In the genomic region with DNA sequence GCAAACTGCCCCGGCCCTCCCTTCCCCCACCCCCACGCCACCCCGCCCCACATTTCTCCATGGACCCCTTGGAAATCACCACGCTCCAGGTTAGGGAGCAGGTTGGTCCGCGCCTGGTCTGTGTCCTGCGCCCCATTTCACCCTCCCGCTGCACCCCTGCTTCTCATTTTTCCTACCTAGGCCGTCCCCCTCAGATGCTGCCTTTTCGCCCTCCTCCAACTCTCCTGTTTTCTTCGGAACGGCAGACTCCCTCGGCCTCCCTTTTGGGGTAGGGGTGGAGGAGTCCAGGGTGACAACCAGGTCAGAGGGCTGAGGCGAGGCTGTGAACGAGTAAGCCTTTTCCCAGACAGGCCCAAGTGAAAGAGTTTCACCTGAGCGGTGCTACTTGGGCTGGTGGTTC, we compare ENCODE assay signal across 9 cellular contexts. TPM values are rescaled to one million over a fixed set of nuclear protein-coding genes. Genes with fewer than 3 reads are reported as not detected.
DNase-seq lines count a peak whose midpoint lies in the region; ATAC-seq and TF ChIP-seq lines count a peak whose summit lies in the region.
"Had no signal": no experiment of that assay in that cellular context is flagged by ENCODE, and none has a peak within 500 bp of the region (broad histone marks: within the 10 kb centered on the region; RNA-seq: fewer than 3 reads in every experiment).

No MANE protein-coding gene starts in this region.

- no peak for TF ChIP-seq POLR2A in spleen (IDR thresholded peaks at IDR 0.05)
- no peak for TF ChIP-seq POLR2A in thyroid gland (IDR thresholded peaks at IDR 0.05)

- ATAC-seq in HG02884 (IDR thresholded peaks at IDR 0.05; ENCODE audit: unreplicated experiment) = no peak

- H3K9me3 Mint-ChIP-seq in activated CD4-positive, alpha-beta T cell treated with anti-CD3 and anti-CD28 coated beads, Interleukin-2, amount 10 ng/mL, durations not matched to agents 24 days and 14 days = no peaks in the 10 kb centered on the region
- H3K9me3 Mint-ChIP-seq in activated T-helper 2 cell treated with anti-CD3 and anti-CD28 coated beads, Interferon-gamma antibody, Interleukin-2, Interleukin-4, amounts not matched to agents 10 μg/mL and 5 μg/mL and 100 μg/mL, durations not matched to agents 14 hours and 24 hours and 36 hours = no peaks in the 10 kb centered on the region

- no peak for DNase-seq in activated CD4-positive, alpha-beta T cell treated with anti-CD3 and anti-CD28 coated beads, Interleukin-2, amount 10 ng/mL, durations not matched to agents 24 days and 14 days
- DNase-seq in activated CD4-positive, alpha-beta T cell treated with anti-CD3 and anti-CD28 coated beads for 48 hours = no peak
- DNase-seq in activated T-helper 2 cell treated with anti-CD3 and anti-CD28 coated beads, Interferon-gamma antibody, Interleukin-2, Interleukin-4, amounts not matched to agents 10 μg/mL and 5 μg/mL and 100 μg/mL, durations not matched to agents 14 hours and 24 hours and 36 hours (ENCODE audit: low spot score) = no peak
- DNase-seq in spleen = no peak
- no peak for DNase-seq in thyroid gland
- DNase-seq in SK-N-DZ (ENCODE audit: low spot score) = no peak
- DNase-seq: SW 1271 had no signal

- no peaks in the 10 kb centered on the region for H3K36me3 Mint-ChIP-seq in activated CD4-positive, alpha-beta T cell treated with anti-CD3 and anti-CD28 coated beads, Interleukin-2, amount 10 ng/mL, durations not matched to agents 24 days and 14 days (ENCODE audit: low read depth)
- no peaks in the 10 kb centered on the region for H3K36me3 Mint-ChIP-seq in activated T-helper 2 cell treated with anti-CD3 and anti-CD28 coated beads, Interferon-gamma antibody, Interleukin-2, Interleukin-4, amounts not matched to agents 10 μg/mL and 5 μg/mL and 100 μg/mL, durations not matched to agents 14 hours and 24 hours and 36 hours (ENCODE audit: low read depth)

- peaks cover 93% of the 10 kb centered on the region for H3K27me3 ChIP-seq in iPS-18a (ENCODE audit: control insufficient read depth, insufficient read depth, low read length)
- peaks cover 4 to 95% (median 62%) of the 10 kb centered on the region in 7 donors for H3K27me3 ChIP-seq in spleen (replicated peaks in 1 of 7)
- H3K27me3 ChIP-seq in thyroid gland = peaks cover 6% of the 10 kb centered on the region

- H3K27ac ChIP-seq in iPS-18a (ENCODE audit: low read length) = no peak overlapping the region
- no peak overlapping the region for H3K27ac ChIP-seq in spleen
- no peak overlapping the region for H3K27ac ChIP-seq in thyroid gland

- 21 to 33% (median 27%) methylated on average over 14 to 16 of the region's 16 CpGs for WGBS in spleen, 5 donors
- 33 to 39% methylated on average over 13 of the region's 16 CpGs for WGBS in thyroid gland, 2 donors

- no peaks in the 10 kb centered on the region for H3K9me3 ChIP-seq in iPS-18a (ENCODE audit: control insufficient read depth, low read depth, low read length)
- H3K9me3 ChIP-seq in spleen = no peaks in the 10 kb centered on the region
- no peaks in the 10 kb centered on the region for H3K9me3 ChIP-seq in thyroid gland

- peak overlapping the region; percentile 74 for H3K4me3 Mint-ChIP-seq in activated CD4-positive, alpha-beta T cell treated with anti-CD3 and anti-CD28 coated beads, Interleukin-2, amount 10 ng/mL, durations not matched to agents 24 days and 14 days
- peak overlapping the region; percentile 65 for H3K4me3 Mint-ChIP-seq in activated T-helper 2 cell treated with anti-CD3 and anti-CD28 coated beads, Interferon-gamma antibody, Interleukin-2, Interleukin-4, amounts not matched to agents 10 μg/mL and 5 μg/mL and 100 μg/mL, durations not matched to agents 14 hours and 24 hours and 36 hours (ENCODE audit: low read depth)

- H3K4me1 ChIP-seq in iPS-18a (ENCODE audit: control insufficient read depth, low read depth, low read length) = peaks cover 48% of the 10 kb centered on the region
- peaks cover 5 to 26% (median 14%) of the 10 kb centered on the region in 6 donors for H3K4me1 ChIP-seq in spleen
- peaks cover 5 to 17% of the 10 kb centered on the region in 2 donors for H3K4me1 ChIP-seq in thyroid gland

- H3K27ac Mint-ChIP-seq in activated CD4-positive, alpha-beta T cell treated with anti-CD3 and anti-CD28 coated beads, Interleukin-2, amount 10 ng/mL, durations not matched to agents 24 days and 14 days = no peak overlapping the region
- H3K27ac Mint-ChIP-seq in activated T-helper 2 cell treated with anti-CD3 and anti-CD28 coated beads, Interferon-gamma antibody, Interleukin-2, Interleukin-4, amounts not matched to agents 10 μg/mL and 5 μg/mL and 100 μg/mL, durations not matched to agents 14 hours and 24 hours and 36 hours = no peak overlapping the region

- no peaks in the 10 kb centered on the region for H3K36me3 ChIP-seq in iPS-18a (ENCODE audit: control insufficient read depth, low read depth, low read length)
- H3K36me3 ChIP-seq in spleen = no peaks in the 10 kb centered on the region
- no peaks in the 10 kb centered on the region for H3K36me3 ChIP-seq in thyroid gland

- no peak for TF ChIP-seq CTCF in spleen (IDR thresholded peaks at IDR 0.05 in 8 of 11, conservative IDR thresholded peaks at IDR 0.05 in 3 of 11)
- TF ChIP-seq CTCF in thyroid gland (IDR thresholded peaks at IDR 0.05) = no peak

- H3K4me1 Mint-ChIP-seq in activated CD4-positive, alpha-beta T cell treated with anti-CD3 and anti-CD28 coated beads, Interleukin-2, amount 10 ng/mL, durations not matched to agents 24 days and 14 days = peaks cover 14% of the 10 kb centered on the region
- peaks cover 6% of the 10 kb centered on the region for H3K4me1 Mint-ChIP-seq in activated T-helper 2 cell treated with anti-CD3 and anti-CD28 coated beads, Interferon-gamma antibody, Interleukin-2, Interleukin-4, amounts not matched to agents 10 μg/mL and 5 μg/mL and 100 μg/mL, durations not matched to agents 14 hours and 24 hours and 36 hours (ENCODE audit: low read depth)

- H3K9ac ChIP-seq in iPS-18a (ENCODE audit: low read length) = no peak overlapping the region

- intact Hi-C loops in activated CD4-positive, alpha-beta T cell treated with anti-CD3 and anti-CD28 coated beads, Interleukin-2, amount 10 ng/mL, durations not matched to agents 24 days and 14 days (cut with micrococcal nuclease) = no loop called here
- intact Hi-C loops in activated T-helper 2 cell treated with anti-CD3 and anti-CD28 coated beads, Interferon-gamma antibody, Interleukin-2, Interleukin-4, amounts not matched to agents 10 μg/mL and 5 μg/mL and 100 μg/mL, durations not matched to agents 14 hours and 24 hours and 36 hours (cut with micrococcal nuclease) = no loop called here
- intact Hi-C loops in spleen (cut with DNase I; ENCODE audit: low total_unique reads) (no loop called here), thyroid gland (cut with DNase I) (no loop called here)

- H3K27me3 Mint-ChIP-seq in activated CD4-positive, alpha-beta T cell treated with anti-CD3 and anti-CD28 coated beads, Interleukin-2, amount 10 ng/mL, durations not matched to agents 24 days and 14 days = peaks cover 87% of the 10 kb centered on the region
- H3K27me3 Mint-ChIP-seq in activated T-helper 2 cell treated with anti-CD3 and anti-CD28 coated beads, Interferon-gamma antibody, Interleukin-2, Interleukin-4, amounts not matched to agents 10 μg/mL and 5 μg/mL and 100 μg/mL, durations not matched to agents 14 hours and 24 hours and 36 hours (ENCODE audit: low read depth) = peaks cover 81% of the 10 kb centered on the region

- peak overlapping the region; percentile 76 for H3K4me3 ChIP-seq in iPS-18a (ENCODE audit: low read length)
- H3K4me3 ChIP-seq in spleen = peak overlapping the region in 6 of 8 donors; percentile 38 to 69 (median 44)
- no peak overlapping the region for H3K4me3 ChIP-seq in thyroid gland (replicated peaks in 1 of 3)

RNA-seq across cellular contexts. Expression of a gene that starts 0.9 kb away (rescaled TPM):
- total RNA-seq in activated CD4-positive, alpha-beta T cell treated with anti-CD3 and anti-CD28 coated beads, Interleukin-2, amount 10 ng/mL, durations not matched to agents 24 days and 14 days = 0.07 and 0.36 TPM in 2 replicates
- total RNA-seq in activated T-helper 2 cell treated with anti-CD3 and anti-CD28 coated beads, Interferon-gamma antibody, Interleukin-2, Interleukin-4, amounts not matched to agents 10 μg/mL and 5 μg/mL and 100 μg/mL, durations not matched to agents 14 hours and 24 hours and 36 hours = 0.30 and 0.32 TPM in 2 replicates
- 1 to 10 TPM in 1 of 7 donors, under 1 TPM in 4, not detected in 2; 0.23 to 1.9 (median 0.47) TPM for total RNA-seq in spleen
- polyA plus RNA-seq in spleen = under 1 TPM; 0.06 to 0.37 (median 0.14) TPM
- 10 to 100 TPM in 2 of 4 donors, 1 to 10 TPM in 2; 5.5 to 15.7 (median 10.5) TPM for total RNA-seq in thyroid gland
- not detected in 2 replicates for polyA plus RNA-seq in SK-N-DZ (2014; cell fraction: cytosol; rRNA removed)
- not detected in 2 replicates for polyA plus RNA-seq in SK-N-DZ (2014; cell fraction: nucleus; rRNA removed)

RNA-seq across cellular contexts. Expression of a gene that starts 22.9 kb away (rescaled TPM):
- total RNA-seq in activated CD4-positive, alpha-beta T cell treated with anti-CD3 and anti-CD28 coated beads, Interleukin-2, amount 10 ng/mL, durations not matched to agents 24 days and 14 days = 0.02 and 0.05 TPM in 2 replicates
- total RNA-seq in activated T-helper 2 cell treated with anti-CD3 and anti-CD28 coated beads, Interferon-gamma antibody, Interleukin-2, Interleukin-4, amounts not matched to agents 10 μg/mL and 5 μg/mL and 100 μg/mL, durations not matched to agents 14 hours and 24 hours and 36 hours = 0.02 TPM in 1 of 2 replicates, not detected in the other
- total RNA-seq in spleen (under 1 TPM in 3 of 7 donors, not detected in 4; 0.03 to 0.15 (median 0.14) TPM), thyroid gland (under 1 TPM; 0.13 to 0.83 (median 0.31) TPM)
- polyA plus RNA-seq in spleen = under 1 TPM; 0.02 to 0.04 (median 0.03) TPM
- polyA plus RNA-seq in SK-N-DZ (2014; cell fraction: cytosol; rRNA removed) = not detected in 2 replicates
- not detected in 2 replicates for polyA plus RNA-seq in SK-N-DZ (2014; cell fraction: nucleus; rRNA removed)

Comparison
In these comparisons a context has a peak if more than half of its experiments do, and no peak if none do; other contexts are left out.
1. H3K4me3 ChIP-seq: peak in iPS-18a (single experiment) and spleen (6 of 8); none in thyroid gland (0 of 3).